9 cellular contexts compared by ENCODE assay signal in the genomic region with DNA sequence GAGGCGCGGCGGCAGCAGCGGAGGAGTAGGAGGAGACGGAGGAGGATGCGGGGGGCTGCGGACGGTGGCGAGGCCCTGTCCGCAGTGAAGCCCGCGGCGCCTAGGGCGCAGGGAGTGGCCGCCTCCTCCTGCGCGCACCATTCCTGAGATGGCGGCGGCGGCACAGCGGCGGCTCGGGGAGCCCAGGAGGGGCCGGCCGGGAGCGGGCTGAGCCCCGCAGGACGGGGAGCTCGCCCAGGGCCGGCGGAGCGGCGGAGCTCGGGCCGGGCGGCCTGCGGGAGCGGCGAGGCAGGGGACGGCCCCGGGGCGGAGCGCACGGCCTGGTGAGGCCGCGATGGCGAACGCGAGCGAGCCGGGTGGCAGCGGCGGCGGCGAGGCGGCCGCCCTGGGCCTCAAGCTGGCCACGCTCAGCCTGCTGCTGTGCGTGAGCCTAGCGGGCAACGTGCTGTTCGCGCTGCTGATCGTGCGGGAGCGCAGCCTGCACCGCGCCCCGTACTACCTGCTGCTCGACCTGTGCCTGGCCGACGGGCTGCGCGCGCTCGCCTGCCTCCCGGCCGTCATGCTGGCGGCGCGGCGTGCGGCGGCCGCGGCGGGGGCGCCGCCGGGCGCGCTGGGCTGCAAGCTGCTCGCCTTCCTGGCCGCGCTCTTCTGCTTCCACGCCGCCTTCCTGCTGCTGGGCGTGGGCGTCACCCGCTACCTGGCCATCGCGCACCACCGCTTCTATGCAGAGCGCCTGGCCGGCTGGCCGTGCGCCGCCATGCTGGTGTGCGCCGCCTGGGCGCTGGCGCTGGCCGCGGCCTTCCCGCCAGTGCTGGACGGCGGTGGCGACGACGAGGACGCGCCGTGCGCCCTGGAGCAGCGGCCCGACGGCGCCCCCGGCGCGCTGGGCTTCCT. TPM values are rescaled to one million over a fixed set of nuclear protein-coding genes. Genes with fewer than 3 reads are reported as not detected.
DNase-seq lines count a peak whose midpoint lies in the region; ATAC-seq and TF ChIP-seq lines count a peak whose summit lies in the region.
"Had no signal": no experiment of that assay in that cellular context is flagged by ENCODE, and none has a peak within 500 bp of the region (broad histone marks: within the 10 kb centered on the region; RNA-seq: fewer than 3 reads in every experiment).

A gene with protein sequence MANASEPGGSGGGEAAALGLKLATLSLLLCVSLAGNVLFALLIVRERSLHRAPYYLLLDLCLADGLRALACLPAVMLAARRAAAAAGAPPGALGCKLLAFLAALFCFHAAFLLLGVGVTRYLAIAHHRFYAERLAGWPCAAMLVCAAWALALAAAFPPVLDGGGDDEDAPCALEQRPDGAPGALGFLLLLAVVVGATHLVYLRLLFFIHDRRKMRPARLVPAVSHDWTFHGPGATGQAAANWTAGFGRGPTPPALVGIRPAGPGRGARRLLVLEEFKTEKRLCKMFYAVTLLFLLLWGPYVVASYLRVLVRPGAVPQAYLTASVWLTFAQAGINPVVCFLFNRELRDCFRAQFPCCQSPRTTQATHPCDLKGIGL (plus strand): TSS at position 140 of the 894 bp plus-strand sequence. CDS start 195 bp downstream, at position 335.

- H3F3A ChIP-seq in MM.1S (ENCODE audit: insufficient read depth, low read length): no peaks in the 10 kb centered on the region

- 0 to 2% (median 0%) methylated on average over 59 to 131 of the region's 131 CpGs for WGBS in ovary, 3 donors

- H3K9me3 ChIP-seq in A673 (ENCODE audit: low read depth, low read length, poor library complexity, severe bottlenecking) (no peaks in the 10 kb centered on the region), ovary (no peaks in the 10 kb centered on the region), MM.1S (replicated peaks; ENCODE audit: insufficient read depth, low read length) (no peaks in the 10 kb centered on the region)

- H3K4me1 ChIP-seq in A673 (ENCODE audit: insufficient read depth, low read length, poor library complexity, severe bottlenecking) (no peaks in the 10 kb centered on the region), ovary (ENCODE audit: insufficient read depth) (peaks cover 1% of the 10 kb centered on the region), MM.1S (ENCODE audit: low read length) (no peaks in the 10 kb centered on the region)

- H3K27ac ChIP-seq in A673 (ENCODE audit: low read depth, low read length, poor library complexity, severe bottlenecking) (no peak within 1 kb of the TSS), ovary (peak within 1 kb of the TSS in 1 of 2 donors; percentile 40), MM.1S (ENCODE audit: low read length) (no peak within 1 kb of the TSS)
- H3K27ac ChIP-seq: epithelial cell of prostate had no signal

- no peak within 1 kb of the TSS for H2AFZ ChIP-seq in MM.1S (ENCODE audit: low read length)

- H3K9me2 ChIP-seq in MM.1S (replicated peaks; ENCODE audit: insufficient read depth, low read length): no peaks in the 10 kb centered on the region

- ATAC-seq in HG02623 (IDR thresholded peaks at IDR 0.05; ENCODE audit: unreplicated experiment): no peak

- intact Hi-C loops in A673 (cut with micrococcal nuclease; ENCODE audit: unreplicated experiment) (no loop called here), ovary (cut with DNase I) (no loop called here)
- intact Hi-C loops in activated naive CD4-positive, alpha-beta T cell treated with anti-CD3 and anti-CD28 coated beads for 36 hours (cut with micrococcal nuclease): loop anchor here (1.0 to 5.0 kb wide), 4 partner anchors 24 to 42 kb away; a partner anchor contains a TSS

- DNase-seq in A673 (ENCODE audit: low spot score) (peak; percentile 11), GM13977 (ENCODE audit: low spot score) (peak; percentile 37), glomerular visceral epithelial cell (ENCODE audit: extremely low spot score) (peak; percentile 8), ovary (peak in 4 of 5 donors; percentile 8 to 61 (median 40)), kidney glomerular epithelial cell (lab: John Stamatoyannopoulos, UW) (no peak), MM.1S (no peak)
- DNase-seq in activated naive CD4-positive, alpha-beta T cell treated with anti-CD3 and anti-CD28 coated beads for 36 hours: peak; percentile 22

- H3K4me2 ChIP-seq in MM.1S (ENCODE audit: low read depth, low read length): no peak within 1 kb of the TSS

- peaks cover 7% of the 10 kb centered on the region for H3K4me1 Mint-ChIP-seq in activated naive CD4-positive, alpha-beta T cell treated with anti-CD3 and anti-CD28 coated beads for 36 hours (ENCODE audit: low read depth)

- TF ChIP-seq EP300 in ovary (IDR thresholded peaks at IDR 0.05): no peak

- in situ Hi-C loops in GM13977 (cut with MboI; ENCODE audit: low pct_unique_long_range_greater_than_20kb, low sequenced_read_pairs, unreplicated experiment): no loop called here

- no peak within 1 kb of the TSS for H3K9ac ChIP-seq in MM.1S (ENCODE audit: low read length)

- H3K4me3 ChIP-seq in A673 (ENCODE audit: low read depth, low read length, poor library complexity, severe bottlenecking): peak within 1 kb of the TSS; percentile 42
- peak within 1 kb of the TSS; percentile 50 for H3K4me3 ChIP-seq in ovary
- no peak within 1 kb of the TSS for H3K4me3 ChIP-seq in MM.1S (ENCODE audit: low read length)

- BruUV-seq in A673 (replicated peaks; lab: Mats Ljungman, UMichigan): no TSS peak

- TF ChIP-seq CTCF in A673 (conservative IDR thresholded peaks at IDR 0.05; ENCODE audit: low read depth, low read length) (no peak), GM13977 (IDR thresholded peaks at IDR 0.05; ENCODE audit: extremely low read depth, insufficient read depth, missing control alignments) (no peak), ovary (IDR thresholded peaks at IDR 0.05) (no peak), MM.1S (IDR thresholded peaks at IDR 0.05; ENCODE audit: low read length) (no peak)

- H3K79me2 ChIP-seq in MM.1S (ENCODE audit: low read length): no peaks in the 10 kb centered on the region

- H4K20me1 ChIP-seq in MM.1S (ENCODE audit: insufficient read depth, low read length): no peaks in the 10 kb centered on the region

- no peak within 1 kb of the TSS for H3K27ac Mint-ChIP-seq in activated naive CD4-positive, alpha-beta T cell treated with anti-CD3 and anti-CD28 coated beads for 36 hours

- no peaks in the 10 kb centered on the region for H3K36me3 Mint-ChIP-seq in activated naive CD4-positive, alpha-beta T cell treated with anti-CD3 and anti-CD28 coated beads for 36 hours (ENCODE audit: low read depth)

- H3K27me3 Mint-ChIP-seq in activated naive CD4-positive, alpha-beta T cell treated with anti-CD3 and anti-CD28 coated beads for 36 hours (ENCODE audit: low read depth): peaks cover 33% of the 10 kb centered on the region

- CTCF ChIA-PET in A673 (lab: Charles Lee): no interaction called here
- CTCF ChIA-PET in activated naive CD4-positive, alpha-beta T cell treated with anti-CD3 and anti-CD28 coated beads for 36 hours (lab: Charles Lee): interaction anchor here (0.6 to 1.7 kb wide), 3 partner anchors 43 to 1245 kb away, joined by 3 to 8 read pairs (median 5); no protein-coding TSS in a partner anchor

- POLR2A ChIA-PET in A673 (lab: Charles Lee; ENCODE audit: low non-redundant PET): no interaction called here

- peak within 1 kb of the TSS; percentile 64 for H3K4me3 Mint-ChIP-seq in activated naive CD4-positive, alpha-beta T cell treated with anti-CD3 and anti-CD28 coated beads for 36 hours

- H3K27me3 ChIP-seq in A673 (replicated peaks; ENCODE audit: insufficient read depth, low read depth, low read length, poor library complexity): peaks cover 4% of the 10 kb centered on the region
- H3K27me3 ChIP-seq in ovary: no peaks in the 10 kb centered on the region
- no peaks in the 10 kb centered on the region for H3K27me3 ChIP-seq in MM.1S (replicated peaks; ENCODE audit: insufficient read depth, low read length)

- no peaks in the 10 kb centered on the region for H3K36me3 ChIP-seq in A673 (ENCODE audit: insufficient read depth, low read length, poor library complexity, severe bottlenecking)
- H3K36me3 ChIP-seq in ovary: no peaks in the 10 kb centered on the region
- no peaks in the 10 kb centered on the region for H3K36me3 ChIP-seq in MM.1S (replicated peaks; ENCODE audit: insufficient read depth, low read length)

- no peak for TF ChIP-seq POLR2A in ovary (IDR thresholded peaks at IDR 0.05)

- no peaks in the 10 kb centered on the region for H3K9me3 Mint-ChIP-seq in activated naive CD4-positive, alpha-beta T cell treated with anti-CD3 and anti-CD28 coated beads for 36 hours

RNA-seq across cellular contexts. Expression of the gene that starts here (rescaled TPM):
- 6.4 and 8.1 TPM in 2 replicates for total RNA-seq in A673 (2021)
- under 1 TPM; 0.74 to 0.93 TPM for total RNA-seq in activated naive CD4-positive, alpha-beta T cell treated with anti-CD3 and anti-CD28 coated beads for 36 hours
- 10 to 100 TPM in 1 of 7 donors, 1 to 10 TPM in 6; 2.1 to 12.7 (median 6.1) TPM for total RNA-seq in ovary
- polyA plus RNA-seq in ovary: 1 to 10 TPM; 5.0 to 9.2 TPM

Comparison
In these comparisons a context has a peak if more than half of its experiments do, and no peak if none do; other contexts are left out.
1. Peak in DNase-seq in activated naive CD4-positive, alpha-beta T cell treated with anti-CD3 and anti-CD28 coated beads for 36 hours; RNA of the gene not detected or under 1 TPM.
2. DNase-seq: peak in A673 (single experiment), GM13977 (single experiment), glomerular visceral epithelial cell (single experiment) and ovary (4 of 5); none in kidney glomerular epithelial cell (single experiment) and MM.1S (single experiment).